ENCODE assay signal across 2 cellular contexts in the genomic region with DNA sequence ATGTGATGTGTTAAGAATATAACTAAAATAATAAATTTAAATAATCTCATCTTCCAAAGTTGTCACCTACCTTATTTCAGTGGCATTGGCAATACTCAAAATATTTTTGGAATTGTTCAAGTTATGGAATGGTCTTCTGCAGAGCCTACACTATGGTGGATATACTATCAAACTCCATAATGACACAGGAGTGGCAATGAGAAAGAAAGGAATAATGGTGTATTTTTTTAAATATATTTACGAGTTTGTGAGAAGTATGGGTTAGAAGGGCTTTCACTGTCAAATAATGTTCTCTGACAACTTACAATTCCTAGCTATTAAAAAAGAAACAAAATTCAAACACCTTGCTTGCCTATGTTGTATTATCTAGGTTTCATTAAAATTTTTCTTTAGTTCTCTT.
A peak's percentile ranks its signal among the peaks of the same experiment; 100 is the strongest.
TF ChIP-seq lines count a peak whose summit lies in the region.

No MANE protein-coding gene starts in this region.

TF ChIP-seq in HepG2, 621 proteins besides CTCF, POLR2A, EP300 and RAD21:
- TF ChIP-seq SYNCRIP (IDR thresholded peaks at IDR 0.05; ENCODE audit: insufficient read depth, low read depth, low read length) (0 out of 2 replicates have a peak, but pooled peaks have one; percentile 82), AKNA (CRISPR knock-in tag; IDR thresholded peaks at IDR 0.05; ENCODE audit: borderline replicate concordance) (no peak), THYN1 (CRISPR knock-in tag; IDR thresholded peaks at IDR 0.05; ENCODE audit: borderline replicate concordance, low read depth) (0 out of 2 replicates have a peak, but pooled peaks have one; percentile 42), PHB2 (IDR thresholded peaks at IDR 0.05; ENCODE audit: partially characterized antibody) (no peak), ZNF468 (CRISPR knock-in tag; IDR thresholded peaks at IDR 0.05) (no peak), HNRNPUL1 (IDR thresholded peaks at IDR 0.05; ENCODE audit: low read depth, low read length) (peak; percentile 57; the same call in 1 of the 2 replicates)
TF ChIP-seq in HepG2: peak in this region for 3.

TF ChIP-seq in GM12878, 131 proteins besides CTCF, POLR2A, EP300 and RAD21:
- TF ChIP-seq, protein P1, sequence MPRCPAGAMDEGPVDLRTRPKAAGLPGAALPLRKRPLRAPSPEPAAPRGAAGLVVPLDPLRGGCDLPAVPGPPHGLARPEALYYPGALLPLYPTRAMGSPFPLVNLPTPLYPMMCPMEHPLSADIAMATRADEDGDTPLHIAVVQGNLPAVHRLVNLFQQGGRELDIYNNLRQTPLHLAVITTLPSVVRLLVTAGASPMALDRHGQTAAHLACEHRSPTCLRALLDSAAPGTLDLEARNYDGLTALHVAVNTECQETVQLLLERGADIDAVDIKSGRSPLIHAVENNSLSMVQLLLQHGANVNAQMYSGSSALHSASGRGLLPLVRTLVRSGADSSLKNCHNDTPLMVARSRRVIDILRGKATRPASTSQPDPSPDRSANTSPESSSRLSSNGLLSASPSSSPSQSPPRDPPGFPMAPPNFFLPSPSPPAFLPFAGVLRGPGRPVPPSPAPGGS (IDR thresholded peaks at IDR 0.05; ENCODE audit: borderline replicate concordance, insufficient read depth, low read depth, low read length, poor library complexity, severe bottlenecking) = no peak
- TF ChIP-seq KDM1A (IDR thresholded peaks at IDR 0.05; ENCODE audit: borderline replicate concordance) = no peak
- TF ChIP-seq DPF2 (IDR thresholded peaks at IDR 0.05) = no peak
- TF ChIP-seq YY1 (IDR thresholded peaks at IDR 0.05; ENCODE audit: low read depth, low read length) = no peak
- TF ChIP-seq LARP7 (IDR thresholded peaks at IDR 0.05) = no peak
- TF ChIP-seq E2F4 (IDR thresholded peaks at IDR 0.05; ENCODE audit: low read depth, low read length) = no peak
- no peak for TF ChIP-seq IKZF2 (IDR thresholded peaks at IDR 0.05)
- no peak for TF ChIP-seq TCF7 (IDR thresholded peaks at IDR 0.05; ENCODE audit: borderline replicate concordance)
- no peak for TF ChIP-seq EZH2 (IDR thresholded peaks at IDR 0.05; ENCODE audit: borderline replicate concordance, control insufficient read depth, low read depth, low read length)
- no peak for TF ChIP-seq IKZF1 (conservative IDR thresholded peaks at IDR 0.05)
- TF ChIP-seq, protein P2, sequence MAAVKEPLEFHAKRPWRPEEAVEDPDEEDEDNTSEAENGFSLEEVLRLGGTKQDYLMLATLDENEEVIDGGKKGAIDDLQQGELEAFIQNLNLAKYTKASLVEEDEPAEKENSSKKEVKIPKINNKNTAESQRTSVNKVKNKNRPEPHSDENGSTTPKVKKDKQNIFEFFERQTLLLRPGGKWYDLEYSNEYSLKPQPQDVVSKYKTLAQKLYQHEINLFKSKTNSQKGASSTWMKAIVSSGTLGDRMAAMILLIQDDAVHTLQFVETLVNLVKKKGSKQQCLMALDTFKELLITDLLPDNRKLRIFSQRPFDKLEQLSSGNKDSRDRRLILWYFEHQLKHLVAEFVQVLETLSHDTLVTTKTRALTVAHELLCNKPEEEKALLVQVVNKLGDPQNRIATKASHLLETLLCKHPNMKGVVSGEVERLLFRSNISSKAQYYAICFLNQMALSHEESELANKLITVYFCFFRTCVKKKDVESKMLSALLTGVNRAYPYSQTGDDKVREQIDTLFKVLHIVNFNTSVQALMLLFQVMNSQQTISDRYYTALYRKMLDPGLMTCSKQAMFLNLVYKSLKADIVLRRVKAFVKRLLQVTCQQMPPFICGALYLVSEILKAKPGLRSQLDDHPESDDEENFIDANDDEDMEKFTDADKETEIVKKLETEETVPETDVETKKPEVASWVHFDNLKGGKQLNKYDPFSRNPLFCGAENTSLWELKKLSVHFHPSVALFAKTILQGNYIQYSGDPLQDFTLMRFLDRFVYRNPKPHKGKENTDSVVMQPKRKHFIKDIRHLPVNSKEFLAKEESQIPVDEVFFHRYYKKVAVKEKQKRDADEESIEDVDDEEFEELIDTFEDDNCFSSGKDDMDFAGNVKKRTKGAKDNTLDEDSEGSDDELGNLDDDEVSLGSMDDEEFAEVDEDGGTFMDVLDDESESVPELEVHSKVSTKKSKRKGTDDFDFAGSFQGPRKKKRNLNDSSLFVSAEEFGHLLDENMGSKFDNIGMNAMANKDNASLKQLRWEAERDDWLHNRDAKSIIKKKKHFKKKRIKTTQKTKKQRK (IDR thresholded peaks at IDR 0.05; ENCODE audit: low read depth, low read length) = no peak
- no peak for TF ChIP-seq ZNF384 (IDR thresholded peaks at IDR 0.05; ENCODE audit: borderline replicate concordance, low read depth, low read length)
- TF ChIP-seq RUNX3 (IDR thresholded peaks at IDR 0.05; ENCODE audit: low read length) = no peak
- TF ChIP-seq TCF3 (IDR thresholded peaks at IDR 0.05; ENCODE audit: borderline replicate concordance, insufficient read depth, low read depth, low read length) = no peak
- TF ChIP-seq, protein P3, sequence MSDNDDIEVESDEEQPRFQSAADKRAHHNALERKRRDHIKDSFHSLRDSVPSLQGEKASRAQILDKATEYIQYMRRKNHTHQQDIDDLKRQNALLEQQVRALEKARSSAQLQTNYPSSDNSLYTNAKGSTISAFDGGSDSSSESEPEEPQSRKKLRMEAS (IDR thresholded peaks at IDR 0.05; ENCODE audit: low read depth, low read length) = no peak
- TF ChIP-seq, protein P4, sequence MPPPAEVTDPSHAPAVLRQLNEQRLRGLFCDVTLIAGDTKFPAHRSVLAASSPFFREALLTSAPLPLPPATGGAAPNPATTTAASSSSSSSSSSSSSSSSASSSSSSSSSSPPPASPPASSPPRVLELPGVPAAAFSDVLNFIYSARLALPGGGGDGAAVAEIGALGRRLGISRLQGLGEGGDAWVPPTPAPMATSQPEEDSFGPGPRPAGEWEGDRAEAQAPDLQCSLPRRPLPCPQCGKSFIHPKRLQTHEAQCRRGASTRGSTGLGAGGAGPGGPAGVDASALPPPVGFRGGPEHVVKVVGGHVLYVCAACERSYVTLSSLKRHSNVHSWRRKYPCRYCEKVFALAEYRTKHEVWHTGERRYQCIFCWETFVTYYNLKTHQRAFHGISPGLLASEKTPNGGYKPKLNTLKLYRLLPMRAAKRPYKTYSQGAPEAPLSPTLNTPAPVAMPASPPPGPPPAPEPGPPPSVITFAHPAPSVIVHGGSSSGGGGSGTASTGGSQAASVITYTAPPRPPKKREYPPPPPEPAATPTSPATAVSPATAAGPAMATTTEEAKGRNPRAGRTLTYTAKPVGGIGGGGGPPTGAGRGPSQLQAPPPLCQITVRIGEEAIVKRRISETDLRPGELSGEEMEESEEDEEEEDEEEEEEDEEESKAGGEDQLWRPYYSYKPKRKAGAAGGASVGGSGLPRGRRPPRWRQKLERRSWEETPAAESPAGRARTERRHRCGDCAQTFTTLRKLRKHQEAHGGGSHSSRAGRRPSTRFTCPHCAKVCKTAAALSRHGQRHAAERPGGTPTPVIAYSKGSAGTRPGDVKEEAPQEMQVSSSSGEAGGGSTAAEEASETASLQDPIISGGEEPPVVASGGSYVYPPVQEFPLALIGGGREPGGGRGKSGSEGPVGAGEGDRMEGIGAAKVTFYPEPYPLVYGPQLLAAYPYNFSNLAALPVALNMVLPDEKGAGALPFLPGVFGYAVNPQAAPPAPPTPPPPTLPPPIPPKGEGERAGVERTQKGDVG (CRISPR knock-in tag; IDR thresholded peaks at IDR 0.05) = no peak
- no peak for TF ChIP-seq SP1 (IDR thresholded peaks at IDR 0.05; ENCODE audit: low read depth, low read length)
- TF ChIP-seq CHD2 (IDR thresholded peaks at IDR 0.05; ENCODE audit: borderline replicate concordance, low read depth, low read length) = no peak
